1 cellular context compared by ENCODE assay signal in the genomic region with DNA sequence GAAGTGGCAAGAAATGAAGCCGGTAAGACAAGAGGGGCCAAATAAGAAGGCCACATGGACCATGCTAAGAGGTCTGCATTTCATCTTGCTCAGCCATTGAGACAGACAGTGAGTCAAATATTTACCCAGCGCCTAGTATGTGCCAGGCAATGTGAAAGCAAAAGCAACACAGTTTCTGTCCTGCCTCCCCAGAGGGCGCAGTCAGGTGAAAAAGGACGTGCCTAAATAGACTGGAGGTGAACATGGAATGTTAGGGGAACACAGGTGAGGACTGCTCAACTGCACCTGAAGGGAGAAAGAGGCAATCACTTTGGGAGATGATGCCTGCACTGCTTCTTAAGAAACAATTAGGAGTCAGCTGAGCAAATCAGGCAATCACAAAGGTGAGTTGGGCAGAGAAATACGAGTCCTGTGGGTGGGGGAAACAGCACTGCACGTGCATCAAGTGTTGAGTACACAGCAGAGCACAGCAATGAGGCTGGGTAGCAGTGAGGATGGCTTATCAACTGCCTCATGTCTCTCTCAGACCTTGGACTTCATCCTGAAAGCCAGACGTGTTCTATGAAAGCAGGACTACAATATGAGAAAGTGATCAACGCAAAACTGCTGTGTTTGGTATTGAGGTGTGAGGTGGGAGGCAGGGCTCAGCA.
TF ChIP-seq lines count a peak whose summit lies in the region.

No MANE protein-coding gene starts in this region.

TF ChIP-seq in GM23338, 12 proteins besides CTCF, POLR2A, EP300 and RAD21 (continued from another document):
- TF ChIP-seq, protein P1, sequence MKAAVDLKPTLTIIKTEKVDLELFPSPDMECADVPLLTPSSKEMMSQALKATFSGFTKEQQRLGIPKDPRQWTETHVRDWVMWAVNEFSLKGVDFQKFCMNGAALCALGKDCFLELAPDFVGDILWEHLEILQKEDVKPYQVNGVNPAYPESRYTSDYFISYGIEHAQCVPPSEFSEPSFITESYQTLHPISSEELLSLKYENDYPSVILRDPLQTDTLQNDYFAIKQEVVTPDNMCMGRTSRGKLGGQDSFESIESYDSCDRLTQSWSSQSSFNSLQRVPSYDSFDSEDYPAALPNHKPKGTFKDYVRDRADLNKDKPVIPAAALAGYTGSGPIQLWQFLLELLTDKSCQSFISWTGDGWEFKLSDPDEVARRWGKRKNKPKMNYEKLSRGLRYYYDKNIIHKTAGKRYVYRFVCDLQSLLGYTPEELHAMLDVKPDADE (IDR thresholded peaks at IDR 0.05), result no peak
- TF ChIP-seq EZH2 (IDR thresholded peaks at IDR 0.05; ENCODE audit: low read depth, unreplicated experiment) (no peak), EZH2phosphoT487 (IDR thresholded peaks at IDR 0.05; ENCODE audit: unreplicated experiment) (no peak), ZNF114 (CRISPR knock-in tag; IDR thresholded peaks at IDR 0.05) (no peak), STAT1 (IDR thresholded peaks at IDR 0.05; ENCODE audit: unreplicated experiment) (no peak), ZNF331 (CRISPR knock-in tag; IDR thresholded peaks at IDR 0.05; ENCODE audit: low read depth) (no peak), NANOG (IDR thresholded peaks at IDR 0.05; ENCODE audit: borderline replicate concordance) (no peak)
TF ChIP-seq in GM23338: peak in this region for 0.
